In the genomic region with DNA sequence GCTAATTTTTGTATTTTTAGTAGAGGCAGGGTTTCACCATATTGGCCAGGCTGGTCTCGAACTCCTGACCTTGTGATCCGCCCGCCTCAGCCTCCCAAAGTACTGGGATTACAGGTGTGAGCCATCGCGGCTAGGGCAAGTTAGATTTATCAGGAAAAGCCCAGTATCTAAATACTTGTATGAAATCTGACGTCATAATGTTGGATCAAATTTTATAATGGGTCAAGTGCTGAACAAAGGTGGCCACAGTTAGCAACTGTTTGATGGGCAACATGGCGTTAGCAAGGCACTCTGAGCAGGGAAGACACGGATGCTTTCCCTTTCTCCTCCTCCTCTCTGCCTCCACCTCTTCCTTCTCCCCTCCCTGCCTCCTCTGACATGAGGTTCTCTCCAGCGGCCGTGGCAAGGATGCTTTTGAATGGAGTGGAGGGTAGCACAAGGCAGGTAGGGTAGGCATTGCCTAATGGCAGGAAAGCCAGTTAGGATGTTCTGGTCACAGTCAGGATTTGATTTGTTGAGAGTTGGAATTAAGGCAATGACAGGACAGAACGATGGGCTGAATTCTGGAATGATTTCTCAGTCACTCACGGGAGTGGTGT, we compare ENCODE assay signal across 30 cellular contexts.
DNase-seq lines count a peak whose midpoint lies in the region; ATAC-seq, FAIRE-seq and TF ChIP-seq lines count a peak whose summit lies in the region.
"Had no signal": no experiment of that assay in that cellular context is flagged by ENCODE, and none has a peak within 500 bp of the region (broad histone marks: within the 10 kb centered on the region; RNA-seq: fewer than 3 reads in every experiment).

No MANE protein-coding gene starts in this region.

- CTCF ChIA-PET in A673 (lab: Charles Lee), result no interaction called here

- no peaks in the 10 kb centered on the region for H3K36me3 Mint-ChIP-seq in dendritic cell treated with granulocyte-macrophage colony-stimulating factor and Interleukin-4, amounts not matched to agents 40 ng/mL and 50 ng/mL, for 4 days (ENCODE audit: low read depth)
- no peaks in the 10 kb centered on the region for H3K36me3 Mint-ChIP-seq in nephron (ENCODE audit: low read depth)

- no peak overlapping the region for H3K4me3 Mint-ChIP-seq in dendritic cell treated with granulocyte-macrophage colony-stimulating factor and Interleukin-4, amounts not matched to agents 40 ng/mL and 50 ng/mL, for 4 days
- H3K4me3 Mint-ChIP-seq in nephron, result no peak overlapping the region
- H3K4me3 Mint-ChIP-seq: activated T-cell treated with anti-CD3 and anti-CD28 coated beads, Interleukin-2, amount 50 U/mL, for 72 hours; stimulated activated naive CD8-positive, alpha-beta T cell treated with anti-CD3 and anti-CD28 coated beads, Interleukin-15, amount 100 ng/mL, for 72 hours; T-helper 2 cell treated with Interferon-gamma antibody and Interleukin-4, amounts not matched to agents 5 μg/mL and 100 μg/mL, for 36 hours had no signal

- no TSS peak for BruUV-seq in A673 (replicated peaks; lab: Mats Ljungman, UMichigan)

- POLR2A ChIA-PET in A673 (lab: Charles Lee; ENCODE audit: low non-redundant PET), result interaction anchor here (0.7 kb wide), 1 partner anchor 71 kb away, joined by 5 read pairs; no protein-coding TSS in a partner anchor

- FAIRE-seq in HTR-8/SVneo (lab: Jason Lieb, UNC), result peak; percentile 36
- FAIRE-seq: A204.1, GM19239 had no signal

- H3K4me3 ChIP-seq in A673 (ENCODE audit: low read depth, low read length, poor library complexity, severe bottlenecking), result no peak overlapping the region
- H3K4me3 ChIP-seq: breast epithelium, HAP-1, heart right ventricle, skin epidermis, tibial artery had no signal

- peak overlapping the region; percentile 72 for H3K27ac Mint-ChIP-seq in dendritic cell treated with granulocyte-macrophage colony-stimulating factor and Interleukin-4, amounts not matched to agents 40 ng/mL and 50 ng/mL, for 4 days
- H3K27ac Mint-ChIP-seq in nephron, result peak overlapping the region; percentile 34 to 89 (median 37)
- H3K27ac Mint-ChIP-seq: activated T-cell treated with anti-CD3 and anti-CD28 coated beads, Interleukin-2, amount 50 U/mL, for 72 hours; stimulated activated naive CD8-positive, alpha-beta T cell treated with anti-CD3 and anti-CD28 coated beads, Interleukin-15, amount 100 ng/mL, for 72 hours; T-helper 2 cell treated with Interferon-gamma antibody and Interleukin-4, amounts not matched to agents 5 μg/mL and 100 μg/mL, for 36 hours had no signal

- peaks cover 59% of the 10 kb centered on the region for H3K4me1 ChIP-seq in A673 (ENCODE audit: insufficient read depth, low read length, poor library complexity, severe bottlenecking)

- H3K4me1 Mint-ChIP-seq in dendritic cell treated with granulocyte-macrophage colony-stimulating factor and Interleukin-4, amounts not matched to agents 40 ng/mL and 50 ng/mL, for 4 days (ENCODE audit: low read depth), result peaks cover 68% of the 10 kb centered on the region
- H3K4me1 Mint-ChIP-seq in nephron, result peaks cover 26% of the 10 kb centered on the region

- ATAC-seq in GM19467 (IDR thresholded peaks at IDR 0.05; ENCODE audit: unreplicated experiment), result no peak
- no peak for ATAC-seq in HG03196 (IDR thresholded peaks at IDR 0.05; ENCODE audit: unreplicated experiment)
- ATAC-seq in HG03442 (IDR thresholded peaks at IDR 0.05; ENCODE audit: unreplicated experiment), result no peak
- ATAC-seq: activated T-cell treated with anti-CD3 and anti-CD28 coated beads, Interleukin-2, amount 50 U/mL, for 72 hours; heart right ventricle; stimulated activated naive CD8-positive, alpha-beta T cell treated with anti-CD3 and anti-CD28 coated beads, Interleukin-15, amount 100 ng/mL, for 72 hours had no signal

- intact Hi-C loops in A673 (cut with micrococcal nuclease; ENCODE audit: unreplicated experiment), result no loop called here
- intact Hi-C loops in dendritic cell treated with granulocyte-macrophage colony-stimulating factor and Interleukin-4, amounts not matched to agents 40 ng/mL and 50 ng/mL, for 4 days (cut with micrococcal nuclease), result no loop called here

- H3K27ac ChIP-seq in A673 (ENCODE audit: low read depth, low read length, poor library complexity, severe bottlenecking), result peak overlapping the region; percentile 47
- H3K27ac ChIP-seq: breast epithelium, tibial artery had no signal

- H3K27me3 Mint-ChIP-seq in dendritic cell treated with granulocyte-macrophage colony-stimulating factor and Interleukin-4, amounts not matched to agents 40 ng/mL and 50 ng/mL, for 4 days, result no peaks in the 10 kb centered on the region
- no peaks in the 10 kb centered on the region for H3K27me3 Mint-ChIP-seq in nephron (ENCODE audit: low read depth)
- H3K27me3 Mint-ChIP-seq: stimulated activated naive CD8-positive, alpha-beta T cell treated with anti-CD3 and anti-CD28 coated beads, Interleukin-15, amount 100 ng/mL, for 72 hours had no signal

- no peaks in the 10 kb centered on the region for H3K36me3 ChIP-seq in A673 (ENCODE audit: insufficient read depth, low read length, poor library complexity, severe bottlenecking)
- H3K36me3 ChIP-seq: BE2C, breast epithelium, HAP-1, heart right ventricle, tibial artery had no signal

- no peaks in the 10 kb centered on the region for H3K9me3 Mint-ChIP-seq in dendritic cell treated with granulocyte-macrophage colony-stimulating factor and Interleukin-4, amounts not matched to agents 40 ng/mL and 50 ng/mL, for 4 days
- no peaks in the 10 kb centered on the region for H3K9me3 Mint-ChIP-seq in nephron
- H3K9me3 Mint-ChIP-seq: activated T-cell treated with anti-CD3 and anti-CD28 coated beads, Interleukin-2, amount 50 U/mL, for 72 hours; stimulated activated naive CD8-positive, alpha-beta T cell treated with anti-CD3 and anti-CD28 coated beads, Interleukin-15, amount 100 ng/mL, for 72 hours; T-helper 2 cell treated with Interferon-gamma antibody and Interleukin-4, amounts not matched to agents 5 μg/mL and 100 μg/mL, for 36 hours had no signal

- no peaks in the 10 kb centered on the region for H3K9me3 ChIP-seq in A673 (ENCODE audit: low read depth, low read length, poor library complexity, severe bottlenecking)
- H3K9me3 ChIP-seq: BE2C, breast epithelium, HAP-1, heart right ventricle, tibial artery had no signal

- TF ChIP-seq CTCF in A673 (conservative IDR thresholded peaks at IDR 0.05; ENCODE audit: low read depth, low read length) (no peak), nephron (IDR thresholded peaks at IDR 0.05; ENCODE audit: unreplicated experiment in 3 of 3) (no peak)

- DNase-seq in A673 (ENCODE audit: low spot score), result no peak
- DNase-seq in HTR-8/SVneo (ENCODE audit: insufficient read length, low spot score), result no peak
- no peak for DNase-seq in NCI-H345 (lab: John Stamatoyannopoulos, UW)
- DNase-seq: activated CD4-positive, alpha-beta T cell treated with anti-CD3 and anti-CD28 coated beads for 48 hours; activated naive CD4-positive, alpha-beta T cell; activated T-cell treated with anti-CD3 and anti-CD28 coated beads, Interleukin-2, amount 50 U/mL, for 72 hours; amniotic stem cell; BE2C; effector CD8-positive, alpha-beta T cell; GF-D8; heart right ventricle; Kasumi-1; MV-4-11; NCI-H1436 treated with DMSO at 0.1 percent for 48 hours; NCI-H2107; nucleus accumbens; OCI-M1; stimulated activated naive CD8-positive, alpha-beta T cell treated with anti-CD3 and anti-CD28 coated beads, Interleukin-15, amount 100 ng/mL, for 72 hours; tibial artery had no signal

- H3K27me3 ChIP-seq in A673 (replicated peaks; ENCODE audit: insufficient read depth, low read depth, low read length, poor library complexity), result no peaks in the 10 kb centered on the region
- H3K27me3 ChIP-seq: BE2C, breast epithelium, heart right ventricle, tibial artery had no signal
